In the genomic region with DNA sequence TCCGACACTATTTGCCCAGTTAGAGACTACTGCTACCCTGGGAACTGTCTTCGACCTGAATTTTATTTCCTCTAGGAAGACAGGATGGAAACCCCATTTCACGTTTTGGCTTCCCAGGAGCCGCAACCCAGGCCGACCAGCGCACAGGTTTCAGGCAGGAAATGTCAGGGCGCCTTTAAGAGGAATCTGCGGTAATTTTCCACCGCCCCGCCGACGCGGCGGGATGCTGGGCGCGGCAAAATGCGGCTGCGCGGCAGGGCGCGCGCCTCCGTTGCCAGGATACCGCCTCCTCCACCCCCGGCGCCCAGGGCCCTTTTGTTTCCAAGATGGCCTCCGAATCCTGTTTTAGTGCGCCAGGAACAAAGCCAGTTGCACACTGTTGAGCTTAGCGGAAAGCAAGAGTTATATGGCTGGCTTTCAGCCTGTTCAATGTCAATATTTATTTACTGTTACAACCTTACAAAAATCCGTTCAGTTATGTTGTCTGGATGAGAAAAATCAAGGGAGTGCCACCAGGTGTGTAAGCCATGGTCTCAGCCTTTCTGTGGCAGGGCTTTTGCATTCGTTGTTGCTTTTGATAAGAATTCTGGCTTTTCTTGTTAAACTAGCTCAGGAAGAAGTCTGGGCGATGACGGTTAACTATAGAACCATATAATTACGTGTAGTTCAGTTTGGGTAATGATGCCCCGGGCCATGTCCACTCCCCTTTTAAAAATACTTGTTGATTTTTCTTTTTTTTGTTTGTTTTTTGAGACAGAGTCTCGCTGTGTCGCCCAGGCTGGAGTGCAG, we compare ENCODE assay signal across 8 cellular contexts.
A peak's percentile ranks its signal among the peaks of the same experiment; 100 is the strongest.
DNase-seq lines count a peak whose midpoint lies in the region; ATAC-seq and TF ChIP-seq lines count a peak whose summit lies in the region.

No MANE protein-coding gene starts in this region.

- peak overlapping the region; percentile 83 to 97 (median 90) for H3K4me3 Mint-ChIP-seq in CD4-positive, CD25-positive, alpha-beta regulatory T cell

- H3K36me3 Mint-ChIP-seq in CD4-positive, CD25-positive, alpha-beta regulatory T cell = no peaks in the 10 kb centered on the region

- H3K4me3 ChIP-seq in CD4-positive, CD25-positive, alpha-beta regulatory T cell (ENCODE audit: low read depth, low read length) = peak overlapping the region; percentile 98
- peak overlapping the region; percentile 10 for H3K4me3 ChIP-seq in lower leg skin (ENCODE audit: low read depth, poor library complexity, severe bottlenecking)

- peaks cover 5% of the 10 kb centered on the region for H3K27me3 Mint-ChIP-seq in CD4-positive, CD25-positive, alpha-beta regulatory T cell

- H3K4me1 ChIP-seq in CD4-positive, CD25-positive, alpha-beta regulatory T cell (ENCODE audit: control insufficient read depth, insufficient read depth, low read length, poor library complexity, severe bottlenecking) = peaks cover 44% of the 10 kb centered on the region

- H3K9me3 Mint-ChIP-seq in CD4-positive, CD25-positive, alpha-beta regulatory T cell = no peaks in the 10 kb centered on the region

- 6 to 7% methylated on average over 37 of the region's 37 CpGs for WGBS in lower leg skin, 2 donors

- no peaks in the 10 kb centered on the region for H3K27me3 ChIP-seq in CD4-positive, CD25-positive, alpha-beta regulatory T cell (ENCODE audit: control insufficient read depth, insufficient read depth, low read length)

- no peaks in the 10 kb centered on the region for H3K9me3 ChIP-seq in CD4-positive, CD25-positive, alpha-beta regulatory T cell (ENCODE audit: control insufficient read depth in 2 of 2, low read length in 2 of 2)

- peak; percentile 75 for ATAC-seq in CD4-positive, CD25-positive, alpha-beta regulatory T cell (ENCODE audit: low read depth in 2 of 2)
- ATAC-seq in GM19438 (IDR thresholded peaks at IDR 0.05; ENCODE audit: low read depth, unreplicated experiment) (peak; percentile 81), HG03565 (IDR thresholded peaks at IDR 0.05; ENCODE audit: unreplicated experiment) (peak; percentile 85)

- peak overlapping the region; percentile 93 for H3K27ac ChIP-seq in CD4-positive, CD25-positive, alpha-beta regulatory T cell (ENCODE audit: insufficient read depth, low read length, poor library complexity, severe bottlenecking)

- intact Hi-C loops in lower leg skin (cut with DNase I; ENCODE audit: low total_unique reads) = no loop called here

- peak; percentile 82 to 91 (median 84) for DNase-seq in CD4-positive, CD25-positive, alpha-beta regulatory T cell
- DNase-seq in NCI-H748 (lab: John Stamatoyannopoulos, UW; ENCODE audit: unreplicated experiment) (peak; percentile 96), dermis microvascular lymphatic vessel endothelial cell (ENCODE audit: low read depth in 2 of 2) (peak; percentile 77 to 91), lower leg skin (ENCODE audit: low spot score in 2 of 2) (peak; percentile 90 to 98)
- DNase-seq in activated CD4-positive, alpha-beta T cell treated with anti-CD3 and anti-CD28 coated beads, Interleukin-2, amount 50 U/mL, for 4 hours = peak; percentile 77 to 80
- peak; percentile 84 to 85 for DNase-seq in stimulated activated CD4-positive, alpha-beta T cell treated with anti-CD3 and anti-CD28 coated beads, Interleukin-4, amount 100 ng/mL, for 4 hours

- no peak for TF ChIP-seq POLR2A in lower leg skin (IDR thresholded peaks at IDR 0.05)

- H3K4me1 Mint-ChIP-seq in CD4-positive, CD25-positive, alpha-beta regulatory T cell = peaks cover 19 to 63% (median 52%) of the 10 kb centered on the region in 4 donors

- H3K36me3 ChIP-seq in CD4-positive, CD25-positive, alpha-beta regulatory T cell (ENCODE audit: control insufficient read depth, insufficient read depth, low read length) = no peaks in the 10 kb centered on the region

- TF ChIP-seq CTCF in lower leg skin (IDR thresholded peaks at IDR 0.05) = no peak

- H3K27ac Mint-ChIP-seq in CD4-positive, CD25-positive, alpha-beta regulatory T cell = peak overlapping the region; percentile 98

Comparison
In these comparisons a context has a peak if more than half of its experiments do, and no peak if none do; other contexts are left out.
1. Peak in every context shown above with its lines: DNase-seq, ATAC-seq, H3K4me3 ChIP-seq and H3K27ac ChIP-seq.